In genomic region chrX:49247916-49248811, GRCh38 we compare ENCODE assay signal across 21 cellular contexts. TPM values are rescaled to one million over a fixed set of nuclear protein-coding genes. Genes with fewer than 3 reads are reported as not detected.
DNase-seq lines count a peak whose midpoint lies in the region; ATAC-seq, FAIRE-seq and TF ChIP-seq lines count a peak whose summit lies in the region.
"Had no signal": no experiment of that assay in that cellular context is flagged by ENCODE, and none has a peak within 500 bp of the region (broad histone marks: within the 10 kb centered on the region; RNA-seq: fewer than 3 reads in every experiment).

No MANE protein-coding gene starts in this region.

- no peaks in the 10 kb centered on the region for H4K20me1 ChIP-seq in K562 (replicated peaks; ENCODE audit: control insufficient read depth, insufficient read depth, low read length)

- CTCF ChIA-PET in K562 (lab: Yijun Ruan, JAX; ENCODE audit: low intra/inter-chr PET ratio): no interaction called here

- H3K4me3 ChIP-seq in H7 (ENCODE audit: insufficient read depth, low read depth, low read length): no peak overlapping the region
- H3K4me3 ChIP-seq in K562: no peak overlapping the region

- 95% methylated on average over 11 of the region's 28 CpGs for WGBS in K562 (ENCODE audit: insufficient coverage, low coverage, missing lambda C conversion rate)

- no peak for TF ChIP-seq EP300 in K562 (IDR thresholded peaks at IDR 0.05; ENCODE audit: low read length)

- in situ Hi-C loops in K562 (cut with MboI): no loop called here

- TF ChIP-seq RAD21 in K562 (CRISPR knock-in tag; conservative IDR thresholded peaks at IDR 0.05 in 1 of 2, IDR thresholded peaks at IDR 0.05 in 1 of 2): no peak

- no peak for TF ChIP-seq POLR2A in K562 (conservative IDR thresholded peaks at IDR 0.05)

- intact Hi-C loops in K562 (cut with micrococcal nuclease): no loop called here

- H3K36me3 ChIP-seq in H7 (replicated peaks; ENCODE audit: control insufficient read depth, insufficient read depth, low read length) (no peaks in the 10 kb centered on the region), K562 (ENCODE audit: control insufficient read depth, insufficient read depth, low read length) (peaks cover 43% of the 10 kb centered on the region; the same call in 2 of the 3 replicates)

- no peaks in the 10 kb centered on the region; the same call in 2 of the 3 replicates for H3K79me2 ChIP-seq in K562 (ENCODE audit: control insufficient read depth, insufficient read depth, low read length)

- H3K9ac ChIP-seq in K562 (ENCODE audit: insufficient read depth in 1 of 2, low read depth in 2 of 2, low read length in 2 of 2): no peak overlapping the region

- no peaks in the 10 kb centered on the region for H3K9me3 ChIP-seq in K562 (replicated peaks; ENCODE audit: control insufficient read depth, insufficient read depth, low read depth, low read length)

- no peak for TF ChIP-seq CTCF in K562 (IDR thresholded peaks at IDR 0.05 in 2 of 3, conservative IDR thresholded peaks at IDR 0.05 in 1 of 3; ENCODE audit: insufficient read depth in 2 of 3, low read depth in 1 of 3, low read length in 3 of 3)

- FAIRE-seq in K562 (lab: Jason Lieb, UNC): no peak
- FAIRE-seq: G401.6 had no signal

- DNase-seq in NCI-H82 (lab: John Stamatoyannopoulos, UW) (peak; percentile 43), NCI-H82 treated with DMSO at 0.1 percent for 48 hours (lab: John Stamatoyannopoulos, UW; ENCODE audit: unreplicated experiment) (no peak), H7 (peak; percentile 34), NCI-H2171 treated with DMSO at 0.1 percent for 48 hours (lab: John Stamatoyannopoulos, UW) (peak; percentile 53), K562 (ENCODE audit: extremely low read depth in 1 of 4, low spot score in 3 of 4) (no peak), nucleus accumbens (lab: John Stamatoyannopoulos, UW) (no peak)
- DNase-seq in stimulated activated CD4-positive, alpha-beta T cell treated with anti-CD3 and anti-CD28 coated beads, Interleukin-12 subunit alpha, Interleukin-12 subunit beta, amount 100 ng/mL, for 4 hours: no peak
- DNase-seq: ACHN; AML-193; CD4-positive, alpha-beta T cell; DND-41; HCEC 1CT; NCI-H1105; NCI-H187; NCI-H69; RPMI8226 had no signal

- no peak overlapping the region for H3K4me2 ChIP-seq in K562 (ENCODE audit: insufficient read depth, low read length)

- no peaks in the 10 kb centered on the region for H3K27me3 ChIP-seq in H7 (ENCODE audit: control insufficient read depth, insufficient read depth, low read length)
- H3K27me3 ChIP-seq in K562 (ENCODE audit: control insufficient read depth in 2 of 2, insufficient read depth in 2 of 2, low read length in 2 of 2): no peaks in the 10 kb centered on the region

- BruUV-seq in K562 (replicated peaks; lab: Mats Ljungman, UMichigan): no TSS peak

- no peak overlapping the region for H3K27ac ChIP-seq in K562 (ENCODE audit: extremely low read depth, low read depth, low read length)

- no peak for ATAC-seq in K562

- H3K4me1 ChIP-seq in K562 (replicated peaks in 1 of 2; ENCODE audit: control insufficient read depth in 2 of 2, insufficient read depth in 2 of 2, low read length in 2 of 2): peaks cover 17 to 42% of the 10 kb centered on the region in 2 experiments; a peak in 4 of 5 replicates

- no peaks in the 10 kb centered on the region for H3K9me1 ChIP-seq in K562 (ENCODE audit: control insufficient read depth, insufficient read depth, low read length)

- H2AFZ ChIP-seq in K562 (ENCODE audit: low read depth, low read length): no peak overlapping the region

- POLR2A ChIA-PET in K562 (lab: Yijun Ruan, JAX): interaction anchor here (1.2 to 1.5 kb wide), 2 partner anchors 9 kb away, joined by 4 to 6 read pairs; no protein-coding TSS in a partner anchor

RNA-seq across cellular contexts. Expression of gene CCDC22, which starts 12.9 kb away (rescaled TPM):
- 11.1 and 13.7 TPM in 2 replicates for total RNA-seq in H7 (2014; rRNA removed; shearing (Covaris generic))
- total RNA-seq in K562 (2011; cell fraction: chromatin; rRNA removed; ENCODE audit: low replicate concordance): 18.9 and 51.1 TPM in 2 replicates
- total RNA-seq in K562 (2011; cell fraction: nucleolus; rRNA removed): 27.2 and 29.1 TPM in 2 replicates
- total RNA-seq in K562 (2011; cell fraction: nucleoplasm; rRNA removed): 22.7 and 25.3 TPM in 2 replicates
- total RNA-seq in K562 (2014; rRNA removed) (13.5 and 14.0 TPM in 2 replicates), K562 (2014; rRNA removed; fragmentation: Illumina TruSeq; extraction: Trizol) (2.5 and 3.6 TPM in 2 replicates), K562 (2015; rRNA removed; fragmentation: Illumina TruSeq; extraction: Trizol) (6.6 and 7.1 TPM in 2 replicates), K562 (2021) (20.9 and 22.7 TPM in 2 replicates)
- polyA plus RNA-seq in K562 (2011; rRNA removed) (11.7 and 26.4 TPM in 2 replicates), K562 (2014; fragmentation: Illumina TruSeq; extraction: Trizol) (5.1 and 12.0 TPM in 2 replicates), K562 (2014; fragmentation: Nextera tagmentation; extraction: Ambion mirVana) (under 1 TPM; 0.32 to 0.74 TPM), K562 (2014; rRNA removed) (11.1 and 13.6 TPM in 2 replicates)
- 19.0 and 32.2 TPM in 2 replicates for polyA plus RNA-seq in K562 (2011; cell fraction: cytosol; rRNA removed)
- 72.0 and 73.7 TPM in 2 replicates for polyA plus RNA-seq in K562 (2011; cell fraction: nucleus; rRNA removed)
- polyA plus RNA-seq in K562 (2012): 14.8 and 30.0 TPM in 2 replicates
- polyA minus RNA-seq in K562 (2011; rRNA and poly(A)+ RNA removed): 12.0 and 15.2 TPM in 2 replicates
- polyA minus RNA-seq in K562 (2011; cell fraction: cytosol; rRNA and poly(A)+ RNA removed): 21.5 and 24.4 TPM in 2 replicates
- polyA minus RNA-seq in K562 (2011; cell fraction: nucleus; rRNA and poly(A)+ RNA removed): 9.8 and 17.3 TPM in 2 replicates

RNA-seq across cellular contexts. Expression of gene CACNA1F, which starts 15.0 kb away (rescaled TPM):
- 0.55 and 2.1 TPM in 2 replicates for total RNA-seq in H7 (2014; rRNA removed; shearing (Covaris generic))
- total RNA-seq in K562 (2011; cell fraction: chromatin; rRNA removed; ENCODE audit: low replicate concordance): 2.0 TPM in 2 replicates
- 0.79 and 0.83 TPM in 2 replicates for total RNA-seq in K562 (2011; cell fraction: nucleolus; rRNA removed)
- 0.84 and 1.7 TPM in 2 replicates for total RNA-seq in K562 (2011; cell fraction: nucleoplasm; rRNA removed)
- total RNA-seq in K562 (2014; rRNA removed) (under 0.01 TPM in 1 of 2 replicates, not detected in the other), K562 (2014; rRNA removed; fragmentation: Illumina TruSeq; extraction: Trizol) (not detected in 2 replicates), K562 (2015; rRNA removed; fragmentation: Illumina TruSeq; extraction: Trizol) (not detected in 2 replicates), K562 (2021) (0.04 TPM in 2 replicates)
- polyA plus RNA-seq in K562 (2011; rRNA removed) (0.13 and 0.37 TPM in 2 replicates), K562 (2014; fragmentation: Illumina TruSeq; extraction: Trizol) (0.01 and 0.03 TPM in 2 replicates), K562 (2014; fragmentation: Nextera tagmentation; extraction: Ambion mirVana) (under 1 TPM in 1 of 2 experiments, not detected in 1; 0.01 TPM), K562 (2014; rRNA removed) (0.15 and 0.41 TPM in 2 replicates)
- 0.10 and 0.22 TPM in 2 replicates for polyA plus RNA-seq in K562 (2011; cell fraction: cytosol; rRNA removed)
- 1.5 and 1.9 TPM in 2 replicates for polyA plus RNA-seq in K562 (2011; cell fraction: nucleus; rRNA removed)
- polyA plus RNA-seq in K562 (2012): 0.10 and 0.36 TPM in 2 replicates
- 0.04 and 0.06 TPM in 2 replicates for polyA minus RNA-seq in K562 (2011; rRNA and poly(A)+ RNA removed)
- polyA minus RNA-seq in K562 (2011; cell fraction: cytosol; rRNA and poly(A)+ RNA removed): not detected in 2 replicates
- 0.27 and 0.56 TPM in 2 replicates for polyA minus RNA-seq in K562 (2011; cell fraction: nucleus; rRNA and poly(A)+ RNA removed)
- total RNA-seq: HT1080, LHCN-M2, SK-MEL-5 had no signal
- polyA plus RNA-seq: IgD-negative memory B cell had no signal

RNA-seq across cellular contexts. Expression of gene FOXP3, which starts 16.3 kb away (rescaled TPM):
- total RNA-seq in H7 (2014; rRNA removed; shearing (Covaris generic)): 0.14 and 0.37 TPM in 2 replicates
- 0.19 TPM in 1 of 2 replicates, not detected in the other for total RNA-seq in K562 (2011; cell fraction: chromatin; rRNA removed; ENCODE audit: low replicate concordance)
- total RNA-seq in K562 (2011; cell fraction: nucleolus; rRNA removed): 0.26 and 0.33 TPM in 2 replicates
- total RNA-seq in K562 (2011; cell fraction: nucleoplasm; rRNA removed): 0.31 TPM in 1 of 2 replicates, not detected in the other
- total RNA-seq in K562 (2014; rRNA removed): not detected in 2 replicates
- total RNA-seq in K562 (2014; rRNA removed; fragmentation: Illumina TruSeq; extraction: Trizol): 0.07 TPM in 1 of 2 replicates, not detected in the other
- 0.08 TPM in 1 of 2 replicates, not detected in the other for total RNA-seq in K562 (2015; rRNA removed; fragmentation: Illumina TruSeq; extraction: Trizol)
- total RNA-seq in K562 (2021): 0.16 and 0.24 TPM in 2 replicates
- 0.07 and 0.12 TPM in 2 replicates for polyA plus RNA-seq in K562 (2011; rRNA removed)
- 0.18 and 0.22 TPM in 2 replicates for polyA plus RNA-seq in K562 (2011; cell fraction: cytosol; rRNA removed)
- polyA plus RNA-seq in K562 (2011; cell fraction: nucleus; rRNA removed): 0.20 and 0.24 TPM in 2 replicates
- polyA plus RNA-seq in K562 (2012): 0.30 and 0.40 TPM in 2 replicates
- 0.13 and 0.29 TPM in 2 replicates for polyA plus RNA-seq in K562 (2014; fragmentation: Illumina TruSeq; extraction: Trizol)
- polyA plus RNA-seq in K562 (2014; fragmentation: Nextera tagmentation; extraction: Ambion mirVana): under 1 TPM in 1 of 2 experiments, not detected in 1; 0.04 TPM
- not detected in 2 replicates for polyA plus RNA-seq in K562 (2014; rRNA removed)
- 0.14 TPM in 1 of 2 replicates, not detected in the other for polyA minus RNA-seq in K562 (2011; rRNA and poly(A)+ RNA removed)
- not detected in 2 replicates for polyA minus RNA-seq in K562 (2011; cell fraction: cytosol; rRNA and poly(A)+ RNA removed)
- polyA minus RNA-seq in K562 (2011; cell fraction: nucleus; rRNA and poly(A)+ RNA removed): not detected in 2 replicates
- total RNA-seq: HT1080, LHCN-M2 had no signal

RNA-seq across cellular contexts. Expression of gene PPP1R3F, which starts 21.4 kb away (rescaled TPM):
- 8.9 and 16.4 TPM in 2 replicates for total RNA-seq in H7 (2014; rRNA removed; shearing (Covaris generic))
- 1.2 and 2.2 TPM in 2 replicates for total RNA-seq in K562 (2011; cell fraction: chromatin; rRNA removed; ENCODE audit: low replicate concordance)
- 2.7 and 5.1 TPM in 2 replicates for total RNA-seq in K562 (2011; cell fraction: nucleolus; rRNA removed)
- 0.88 and 1.1 TPM in 2 replicates for total RNA-seq in K562 (2011; cell fraction: nucleoplasm; rRNA removed)
- total RNA-seq in K562 (2014; rRNA removed) (0.54 and 0.69 TPM in 2 replicates), K562 (2014; rRNA removed; fragmentation: Illumina TruSeq; extraction: Trizol) (0.06 and 0.18 TPM in 2 replicates), K562 (2015; rRNA removed; fragmentation: Illumina TruSeq; extraction: Trizol) (0.57 and 0.91 TPM in 2 replicates), K562 (2021) (0.81 and 0.86 TPM in 2 replicates)
- polyA plus RNA-seq in K562 (2011; rRNA removed) (0.32 and 0.61 TPM in 2 replicates), K562 (2014; fragmentation: Illumina TruSeq; extraction: Trizol) (0.16 and 0.32 TPM in 2 replicates), K562 (2014; fragmentation: Nextera tagmentation; extraction: Ambion mirVana) (under 1 TPM in 1 of 2 experiments, not detected in 1; 0.03 TPM), K562 (2014; rRNA removed) (0.56 and 1.1 TPM in 2 replicates)
- polyA plus RNA-seq in K562 (2011; cell fraction: cytosol; rRNA removed): 0.38 and 0.52 TPM in 2 replicates
- polyA plus RNA-seq in K562 (2011; cell fraction: nucleus; rRNA removed): 1.6 and 2.2 TPM in 2 replicates
- 0.39 and 1.00 TPM in 2 replicates for polyA plus RNA-seq in K562 (2012)
- polyA minus RNA-seq in K562 (2011; rRNA and poly(A)+ RNA removed): 0.18 and 0.36 TPM in 2 replicates
- polyA minus RNA-seq in K562 (2011; cell fraction: cytosol; rRNA and poly(A)+ RNA removed): not detected in 2 replicates
- 3.0 and 3.4 TPM in 2 replicates for polyA minus RNA-seq in K562 (2011; cell fraction: nucleus; rRNA and poly(A)+ RNA removed)

RNA-seq across cellular contexts. Expression of gene SYP, which starts 48.2 kb away (rescaled TPM):
- total RNA-seq in H7 (2014; rRNA removed; shearing (Covaris generic)): 1.7 and 1.9 TPM in 2 replicates
- total RNA-seq in K562 (2011; cell fraction: chromatin; rRNA removed; ENCODE audit: low replicate concordance): 4.8 and 8.4 TPM in 2 replicates
- 6.8 and 7.3 TPM in 2 replicates for total RNA-seq in K562 (2011; cell fraction: nucleolus; rRNA removed)
- 6.0 and 10.6 TPM in 2 replicates for total RNA-seq in K562 (2011; cell fraction: nucleoplasm; rRNA removed)
- total RNA-seq in K562 (2014; rRNA removed) (3.4 and 3.9 TPM in 2 replicates), K562 (2014; rRNA removed; fragmentation: Illumina TruSeq; extraction: Trizol) (2.2 and 2.6 TPM in 2 replicates), K562 (2015; rRNA removed; fragmentation: Illumina TruSeq; extraction: Trizol) (1.5 and 1.6 TPM in 2 replicates), K562 (2021) (2.1 and 3.0 TPM in 2 replicates)
- polyA plus RNA-seq in K562 (2011; rRNA removed) (3.9 and 5.1 TPM in 2 replicates), K562 (2014; fragmentation: Illumina TruSeq; extraction: Trizol) (2.4 and 2.9 TPM in 2 replicates), K562 (2014; fragmentation: Nextera tagmentation; extraction: Ambion mirVana) (under 1 TPM; 0.48 to 0.52 TPM), K562 (2014; rRNA removed) (3.6 and 4.3 TPM in 2 replicates)
- polyA plus RNA-seq in K562 (2011; cell fraction: cytosol; rRNA removed): 5.7 and 10.1 TPM in 2 replicates
- 3.8 and 7.1 TPM in 2 replicates for polyA plus RNA-seq in K562 (2011; cell fraction: nucleus; rRNA removed)
- 1.8 and 4.5 TPM in 2 replicates for polyA plus RNA-seq in K562 (2012)
- polyA minus RNA-seq in K562 (2011; rRNA and poly(A)+ RNA removed): 1.6 and 3.3 TPM in 2 replicates
- 1.3 and 4.0 TPM in 2 replicates for polyA minus RNA-seq in K562 (2011; cell fraction: cytosol; rRNA and poly(A)+ RNA removed)
- polyA minus RNA-seq in K562 (2011; cell fraction: nucleus; rRNA and poly(A)+ RNA removed): 3.8 and 4.0 TPM in 2 replicates

Comparison
In these comparisons a context has a peak if more than half of its experiments do, and no peak if none do; other contexts are left out.
1. DNase-seq: peak in NCI-H82 (single experiment), H7 (single experiment) and NCI-H2171 treated with DMSO at 0.1 percent for 48 hours (single experiment); none in NCI-H82 treated with DMSO at 0.1 percent for 48 hours (single experiment), K562 (0 of 4), stimulated activated CD4-positive, alpha-beta T cell treated with anti-CD3 and anti-CD28 coated beads, Interleukin-12 subunit alpha, Interleukin-12 subunit beta, amount 100 ng/mL, for 4 hours (single experiment) and nucleus accumbens (0 of 56).